ENCODE assay signal across 8 cellular contexts in genomic region chr2:220533485-220533884, GRCh38.
A peak's percentile ranks its signal among the peaks of the same experiment; 100 is the strongest.
DNase-seq lines count a peak whose midpoint lies in the region; ATAC-seq and TF ChIP-seq lines count a peak whose summit lies in the region.

No MANE protein-coding gene starts in this region.

- no peak overlapping the region for H3K4me3 Mint-ChIP-seq in mesothelial cell of epicardium

- H3K36me3 Mint-ChIP-seq in mesothelial cell of epicardium, result peaks cover 6% of the 10 kb centered on the region

- no peaks in the 10 kb centered on the region for H3K27me3 Mint-ChIP-seq in mesothelial cell of epicardium (ENCODE audit: low read depth)

- no peaks in the 10 kb centered on the region for H3K36me3 ChIP-seq in GM06990 (ENCODE audit: control insufficient read depth, insufficient read depth, low read length)

- peak; percentile 31 for TF ChIP-seq CTCF in GM06990 (IDR thresholded peaks at IDR 0.05; ENCODE audit: insufficient read depth, low read length, poor library complexity, severe bottlenecking)
- TF ChIP-seq CTCF in fibroblast of pulmonary artery (IDR thresholded peaks at IDR 0.05; ENCODE audit: low read length, missing control alignments), result peak; percentile 24
- no peak for TF ChIP-seq CTCF in lower leg skin (IDR thresholded peaks at IDR 0.05)
- no peak for TF ChIP-seq CTCF in mesothelial cell of epicardium (IDR thresholded peaks at IDR 0.05; ENCODE audit: unreplicated experiment)

- H3K4me1 Mint-ChIP-seq in mesothelial cell of epicardium, result no peaks in the 10 kb centered on the region

- TF ChIP-seq POLR2A in lower leg skin (IDR thresholded peaks at IDR 0.05), result no peak

- ATAC-seq in GM21825 (IDR thresholded peaks at IDR 0.05; ENCODE audit: unreplicated experiment), result peak; percentile 79
- no peak for ATAC-seq in GM19455 (IDR thresholded peaks at IDR 0.05; ENCODE audit: unreplicated experiment)

- 73 to 74% methylated on average over 2 of the region's 2 CpGs for WGBS in lower leg skin, 2 donors

- no peaks in the 10 kb centered on the region for H3K27me3 ChIP-seq in GM06990 (replicated peaks; ENCODE audit: control insufficient read depth, insufficient read depth, low read length)

- H3K4me3 ChIP-seq in GM06990 (replicated peaks; ENCODE audit: low read depth, low read length), result no peak overlapping the region
- H3K4me3 ChIP-seq in fibroblast of pulmonary artery (replicated peaks; ENCODE audit: low read depth, low read length), result no peak overlapping the region
- no peak overlapping the region for H3K4me3 ChIP-seq in lower leg skin (ENCODE audit: low read depth, poor library complexity, severe bottlenecking)

- H3K9me3 Mint-ChIP-seq in mesothelial cell of epicardium, result peaks cover 49% of the 10 kb centered on the region

- H3K27ac Mint-ChIP-seq in mesothelial cell of epicardium, result no peak overlapping the region

- intact Hi-C loops in lower leg skin (cut with DNase I; ENCODE audit: low total_unique reads), result no loop called here

- no peak for DNase-seq in GM06990 (ENCODE audit: extremely low read depth, insufficient read length)
- DNase-seq in NCI-H226, result peak; percentile 22
- peak; percentile 32 for DNase-seq in fibroblast of pulmonary artery (ENCODE audit: low read depth)
- DNase-seq in lower leg skin (ENCODE audit: low spot score in 2 of 2), result no peak
- no peak for DNase-seq in mesothelial cell of epicardium (ENCODE audit: low spot score in 2 of 2, unreplicated experiment in 2 of 2)
- no peak for DNase-seq in midbrain (lab: John Stamatoyannopoulos, UW)

Comparison
In these comparisons a context has a peak if more than half of its experiments do, and no peak if none do; other contexts are left out.
1. DNase-seq: peak in NCI-H226 (single experiment) and fibroblast of pulmonary artery (single experiment); none in GM06990 (single experiment), lower leg skin (0 of 2), mesothelial cell of epicardium (0 of 2) and midbrain (single experiment).
2. CTCF ChIP-seq: peak in GM06990 (single experiment) and fibroblast of pulmonary artery (single experiment); none in lower leg skin (0 of 3) and mesothelial cell of epicardium (single experiment).